ENCODE assay signal across 14 cellular contexts in genomic region chr4:105609819-105610218, GRCh38. TPM values are rescaled to one million over a fixed set of nuclear protein-coding genes. Genes with fewer than 3 reads are reported as not detected.
"Had no signal": no experiment of that assay in that cellular context is flagged by ENCODE, and none has a peak within 500 bp of the region (broad histone marks: within the 10 kb centered on the region; RNA-seq: fewer than 3 reads in every experiment).

No MANE protein-coding gene starts in this region.

RNA-seq across cellular contexts. Expression of gene ARHGEF38, which starts 57.4 kb away (rescaled TPM):
- total RNA-seq: activated B cell treated with CpG ODN at 0.5 μM for 24 hours; activated CD4-positive, alpha-beta memory T cell treated with anti-CD3 and anti-CD28 coated beads for 36 hours; activated CD4-positive, alpha-beta memory T cell treated with anti-CD3 and anti-CD28 coated beads, Interleukin-2, amount 10 ng/mL, durations not matched to agents 7 days and 5 days; activated CD4-positive, alpha-beta T cell treated with anti-CD3 and anti-CD28 coated beads for 36 hours; activated CD4-positive, alpha-beta T cell treated with anti-CD3 and anti-CD28 coated beads, Interleukin-2, amount 10 ng/mL, durations not matched to agents 24 days and 14 days; activated CD4-positive, alpha-beta T cell treated with anti-CD3 and anti-CD28 coated beads, Interleukin-2, amount 10 ng/mL, durations not matched to agents 7 days and 5 days; activated CD8-positive, alpha-beta memory T cell treated with anti-CD3 and anti-CD28 coated beads for 36 hours; activated CD8-positive, alpha-beta memory T cell treated with anti-CD3 and anti-CD28 coated beads, Interleukin-2, amount 10 ng/mL, durations not matched to agents 7 days and 5 days; activated CD8-positive, alpha-beta T cell treated with anti-CD3 and anti-CD28 coated beads for 36 hours; activated CD8-positive, alpha-beta T cell treated with anti-CD3 and anti-CD28 coated beads, Interleukin-2, amount 10 ng/mL, durations not matched to agents 7 days and 5 days; T-helper 1 cell treated with Interleukin-12 subunit alpha and Interleukin-12 subunit beta and Interleukin-4 antibody, amounts not matched to agents 30 ng/mL and 1 ng/mL, for 36 hours; T-helper 17 cell; T-helper 2 cell treated with Interferon-gamma antibody and Interleukin-4, amounts not matched to agents 100 ng/mL and 5 ng/mL, for 36 hours; WTC11 had no signal
